1 cellular context compared by ENCODE assay signal in the genomic region with DNA sequence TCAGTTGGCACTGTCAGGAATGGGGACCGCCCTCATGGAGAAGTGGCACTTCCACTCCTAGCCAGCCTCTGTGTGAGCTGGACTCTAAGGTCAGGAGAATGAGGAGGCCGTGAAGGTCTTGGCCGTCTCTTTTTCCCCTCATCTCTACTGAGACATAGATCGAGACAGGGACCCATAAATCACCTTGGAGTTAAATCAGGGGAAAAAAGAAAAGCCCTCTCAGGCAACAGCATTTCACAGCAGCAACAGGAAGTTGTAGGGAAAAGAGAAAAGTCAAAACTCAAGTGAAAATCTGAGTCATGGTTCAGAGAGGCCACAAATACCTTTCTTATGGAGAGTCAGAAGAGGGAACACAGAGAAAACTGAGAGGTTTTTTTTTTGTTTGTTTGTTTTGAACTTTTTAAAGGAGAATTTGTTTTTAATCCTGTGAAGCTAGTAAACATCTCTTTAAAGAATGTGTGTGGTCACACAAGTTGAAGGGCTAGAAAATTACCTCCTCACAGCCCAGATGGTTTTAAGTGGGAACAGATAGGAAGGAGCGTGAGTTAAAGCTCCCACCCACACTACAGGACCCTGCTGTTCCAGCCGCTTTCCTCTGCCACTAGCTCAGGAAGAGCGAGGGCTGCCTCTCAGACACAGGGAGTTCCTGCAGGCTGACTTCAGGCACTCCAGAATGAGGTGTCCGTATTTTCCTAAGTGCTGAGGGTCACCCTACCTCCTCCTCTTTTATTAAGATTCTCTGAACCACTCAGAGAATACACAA.
TF ChIP-seq lines count a peak whose summit lies in the region.

No MANE protein-coding gene starts in this region.

TF ChIP-seq in K562, 482 proteins besides CTCF, POLR2A, EP300 and RAD21 (continued from another document):
- TF ChIP-seq GABPA (tag; conservative IDR thresholded peaks at IDR 0.05; ENCODE audit: low read depth) (0 out of 2 replicates have a peak, but pooled peaks have one; percentile 23), RB1 (IDR thresholded peaks at IDR 0.05; ENCODE audit: low read depth) (no peak), NFE2 (IDR thresholded peaks at IDR 0.05; ENCODE audit: low read depth) (0 out of 2 replicates have a peak, but pooled peaks have one; percentile 5), MAZ (CRISPR knock-in tag; conservative IDR thresholded peaks at IDR 0.05 in 1 of 2, IDR thresholded peaks at IDR 0.05 in 1 of 2) (no peak), RUNX1 (IDR thresholded peaks at IDR 0.05; ENCODE audit: low read depth) (no peak), KLF10 (CRISPR knock-in tag; IDR thresholded peaks at IDR 0.05) (no peak)
- TF ChIP-seq, protein P1, sequence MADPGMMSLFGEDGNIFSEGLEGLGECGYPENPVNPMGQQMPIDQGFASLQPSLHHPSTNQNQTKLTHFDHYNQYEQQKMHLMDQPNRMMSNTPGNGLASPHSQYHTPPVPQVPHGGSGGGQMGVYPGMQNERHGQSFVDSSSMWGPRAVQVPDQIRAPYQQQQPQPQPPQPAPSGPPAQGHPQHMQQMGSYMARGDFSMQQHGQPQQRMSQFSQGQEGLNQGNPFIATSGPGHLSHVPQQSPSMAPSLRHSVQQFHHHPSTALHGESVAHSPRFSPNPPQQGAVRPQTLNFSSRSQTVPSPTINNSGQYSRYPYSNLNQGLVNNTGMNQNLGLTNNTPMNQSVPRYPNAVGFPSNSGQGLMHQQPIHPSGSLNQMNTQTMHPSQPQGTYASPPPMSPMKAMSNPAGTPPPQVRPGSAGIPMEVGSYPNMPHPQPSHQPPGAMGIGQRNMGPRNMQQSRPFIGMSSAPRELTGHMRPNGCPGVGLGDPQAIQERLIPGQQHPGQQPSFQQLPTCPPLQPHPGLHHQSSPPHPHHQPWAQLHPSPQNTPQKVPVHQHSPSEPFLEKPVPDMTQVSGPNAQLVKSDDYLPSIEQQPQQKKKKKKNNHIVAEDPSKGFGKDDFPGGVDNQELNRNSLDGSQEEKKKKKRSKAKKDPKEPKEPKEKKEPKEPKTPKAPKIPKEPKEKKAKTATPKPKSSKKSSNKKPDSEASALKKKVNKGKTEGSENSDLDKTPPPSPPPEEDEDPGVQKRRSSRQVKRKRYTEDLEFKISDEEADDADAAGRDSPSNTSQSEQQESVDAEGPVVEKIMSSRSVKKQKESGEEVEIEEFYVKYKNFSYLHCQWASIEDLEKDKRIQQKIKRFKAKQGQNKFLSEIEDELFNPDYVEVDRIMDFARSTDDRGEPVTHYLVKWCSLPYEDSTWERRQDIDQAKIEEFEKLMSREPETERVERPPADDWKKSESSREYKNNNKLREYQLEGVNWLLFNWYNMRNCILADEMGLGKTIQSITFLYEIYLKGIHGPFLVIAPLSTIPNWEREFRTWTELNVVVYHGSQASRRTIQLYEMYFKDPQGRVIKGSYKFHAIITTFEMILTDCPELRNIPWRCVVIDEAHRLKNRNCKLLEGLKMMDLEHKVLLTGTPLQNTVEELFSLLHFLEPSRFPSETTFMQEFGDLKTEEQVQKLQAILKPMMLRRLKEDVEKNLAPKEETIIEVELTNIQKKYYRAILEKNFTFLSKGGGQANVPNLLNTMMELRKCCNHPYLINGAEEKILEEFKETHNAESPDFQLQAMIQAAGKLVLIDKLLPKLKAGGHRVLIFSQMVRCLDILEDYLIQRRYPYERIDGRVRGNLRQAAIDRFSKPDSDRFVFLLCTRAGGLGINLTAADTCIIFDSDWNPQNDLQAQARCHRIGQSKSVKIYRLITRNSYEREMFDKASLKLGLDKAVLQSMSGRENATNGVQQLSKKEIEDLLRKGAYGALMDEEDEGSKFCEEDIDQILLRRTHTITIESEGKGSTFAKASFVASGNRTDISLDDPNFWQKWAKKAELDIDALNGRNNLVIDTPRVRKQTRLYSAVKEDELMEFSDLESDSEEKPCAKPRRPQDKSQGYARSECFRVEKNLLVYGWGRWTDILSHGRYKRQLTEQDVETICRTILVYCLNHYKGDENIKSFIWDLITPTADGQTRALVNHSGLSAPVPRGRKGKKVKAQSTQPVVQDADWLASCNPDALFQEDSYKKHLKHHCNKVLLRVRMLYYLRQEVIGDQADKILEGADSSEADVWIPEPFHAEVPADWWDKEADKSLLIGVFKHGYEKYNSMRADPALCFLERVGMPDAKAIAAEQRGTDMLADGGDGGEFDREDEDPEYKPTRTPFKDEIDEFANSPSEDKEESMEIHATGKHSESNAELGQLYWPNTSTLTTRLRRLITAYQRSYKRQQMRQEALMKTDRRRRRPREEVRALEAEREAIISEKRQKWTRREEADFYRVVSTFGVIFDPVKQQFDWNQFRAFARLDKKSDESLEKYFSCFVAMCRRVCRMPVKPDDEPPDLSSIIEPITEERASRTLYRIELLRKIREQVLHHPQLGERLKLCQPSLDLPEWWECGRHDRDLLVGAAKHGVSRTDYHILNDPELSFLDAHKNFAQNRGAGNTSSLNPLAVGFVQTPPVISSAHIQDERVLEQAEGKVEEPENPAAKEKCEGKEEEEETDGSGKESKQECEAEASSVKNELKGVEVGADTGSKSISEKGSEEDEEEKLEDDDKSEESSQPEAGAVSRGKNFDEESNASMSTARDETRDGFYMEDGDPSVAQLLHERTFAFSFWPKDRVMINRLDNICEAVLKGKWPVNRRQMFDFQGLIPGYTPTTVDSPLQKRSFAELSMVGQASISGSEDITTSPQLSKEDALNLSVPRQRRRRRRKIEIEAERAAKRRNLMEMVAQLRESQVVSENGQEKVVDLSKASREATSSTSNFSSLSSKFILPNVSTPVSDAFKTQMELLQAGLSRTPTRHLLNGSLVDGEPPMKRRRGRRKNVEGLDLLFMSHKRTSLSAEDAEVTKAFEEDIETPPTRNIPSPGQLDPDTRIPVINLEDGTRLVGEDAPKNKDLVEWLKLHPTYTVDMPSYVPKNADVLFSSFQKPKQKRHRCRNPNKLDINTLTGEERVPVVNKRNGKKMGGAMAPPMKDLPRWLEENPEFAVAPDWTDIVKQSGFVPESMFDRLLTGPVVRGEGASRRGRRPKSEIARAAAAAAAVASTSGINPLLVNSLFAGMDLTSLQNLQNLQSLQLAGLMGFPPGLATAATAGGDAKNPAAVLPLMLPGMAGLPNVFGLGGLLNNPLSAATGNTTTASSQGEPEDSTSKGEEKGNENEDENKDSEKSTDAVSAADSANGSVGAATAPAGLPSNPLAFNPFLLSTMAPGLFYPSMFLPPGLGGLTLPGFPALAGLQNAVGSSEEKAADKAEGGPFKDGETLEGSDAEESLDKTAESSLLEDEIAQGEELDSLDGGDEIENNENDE (IDR thresholded peaks at IDR 0.05; ENCODE audit: low read depth, low read length), result no peak
- TF ChIP-seq, protein P2, sequence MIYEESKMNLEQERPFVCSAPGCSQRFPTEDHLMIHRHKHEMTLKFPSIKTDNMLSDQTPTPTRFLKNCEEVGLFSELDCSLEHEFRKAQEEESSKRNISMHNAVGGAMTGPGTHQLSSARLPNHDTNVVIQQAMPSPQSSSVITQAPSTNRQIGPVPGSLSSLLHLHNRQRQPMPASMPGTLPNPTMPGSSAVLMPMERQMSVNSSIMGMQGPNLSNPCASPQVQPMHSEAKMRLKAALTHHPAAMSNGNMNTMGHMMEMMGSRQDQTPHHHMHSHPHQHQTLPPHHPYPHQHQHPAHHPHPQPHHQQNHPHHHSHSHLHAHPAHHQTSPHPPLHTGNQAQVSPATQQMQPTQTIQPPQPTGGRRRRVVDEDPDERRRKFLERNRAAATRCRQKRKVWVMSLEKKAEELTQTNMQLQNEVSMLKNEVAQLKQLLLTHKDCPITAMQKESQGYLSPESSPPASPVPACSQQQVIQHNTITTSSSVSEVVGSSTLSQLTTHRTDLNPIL (CRISPR knock-in tag; IDR thresholded peaks at IDR 0.05), result no peak
- TF ChIP-seq, protein P3, sequence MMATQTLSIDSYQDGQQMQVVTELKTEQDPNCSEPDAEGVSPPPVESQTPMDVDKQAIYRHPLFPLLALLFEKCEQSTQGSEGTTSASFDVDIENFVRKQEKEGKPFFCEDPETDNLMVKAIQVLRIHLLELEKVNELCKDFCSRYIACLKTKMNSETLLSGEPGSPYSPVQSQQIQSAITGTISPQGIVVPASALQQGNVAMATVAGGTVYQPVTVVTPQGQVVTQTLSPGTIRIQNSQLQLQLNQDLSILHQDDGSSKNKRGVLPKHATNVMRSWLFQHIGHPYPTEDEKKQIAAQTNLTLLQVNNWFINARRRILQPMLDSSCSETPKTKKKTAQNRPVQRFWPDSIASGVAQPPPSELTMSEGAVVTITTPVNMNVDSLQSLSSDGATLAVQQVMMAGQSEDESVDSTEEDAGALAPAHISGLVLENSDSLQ (IDR thresholded peaks at IDR 0.05), result peak; percentile 61
- TF ChIP-seq, protein P4, sequence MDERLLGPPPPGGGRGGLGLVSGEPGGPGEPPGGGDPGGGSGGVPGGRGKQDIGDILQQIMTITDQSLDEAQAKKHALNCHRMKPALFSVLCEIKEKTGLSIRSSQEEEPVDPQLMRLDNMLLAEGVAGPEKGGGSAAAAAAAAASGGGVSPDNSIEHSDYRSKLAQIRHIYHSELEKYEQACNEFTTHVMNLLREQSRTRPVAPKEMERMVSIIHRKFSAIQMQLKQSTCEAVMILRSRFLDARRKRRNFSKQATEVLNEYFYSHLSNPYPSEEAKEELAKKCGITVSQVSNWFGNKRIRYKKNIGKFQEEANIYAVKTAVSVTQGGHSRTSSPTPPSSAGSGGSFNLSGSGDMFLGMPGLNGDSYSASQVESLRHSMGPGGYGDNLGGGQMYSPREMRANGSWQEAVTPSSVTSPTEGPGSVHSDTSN (CRISPR knock-in tag; IDR thresholded peaks at IDR 0.05; ENCODE audit: low read depth), result no peak
- TF ChIP-seq, protein P4 (tag; conservative IDR thresholded peaks at IDR 0.05; ENCODE audit: low read depth), result peak; percentile 78
